22 cellular contexts compared by ENCODE assay signal in the genomic region with DNA sequence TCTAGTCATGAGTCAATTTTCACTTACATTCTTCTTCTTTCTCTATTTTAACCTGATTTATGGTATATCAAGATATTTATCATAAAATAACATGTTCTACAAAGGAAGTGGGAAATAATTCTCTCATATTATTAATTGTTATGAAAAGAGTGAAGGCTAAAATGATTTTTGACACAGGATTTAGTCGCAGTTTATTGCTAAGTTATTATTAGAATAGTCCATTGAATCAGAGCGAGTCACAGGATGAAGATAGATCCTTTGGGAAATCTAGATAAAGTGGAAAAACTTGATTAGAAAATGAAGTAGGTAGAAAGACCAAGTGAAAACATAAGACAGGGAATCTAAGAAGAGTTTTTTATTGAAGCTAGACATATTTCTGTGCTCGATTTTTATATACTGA.
A peak's percentile ranks its signal among the peaks of the same experiment; 100 is the strongest.
DNase-seq lines count a peak whose midpoint lies in the region; ATAC-seq, FAIRE-seq and TF ChIP-seq lines count a peak whose summit lies in the region.
"Had no signal": no experiment of that assay in that cellular context is flagged by ENCODE, and none has a peak within 500 bp of the region (broad histone marks: within the 10 kb centered on the region; RNA-seq: fewer than 3 reads in every experiment).

No MANE protein-coding gene starts in this region.

- H3K36me3 ChIP-seq in HCT116 (ENCODE audit: control insufficient read depth in 1 of 2, insufficient read depth in 2 of 2, low read length in 2 of 2), result no peaks in the 10 kb centered on the region
- no peaks in the 10 kb centered on the region for H3K36me3 ChIP-seq in bronchial epithelial cell (ENCODE audit: control insufficient read depth, insufficient read depth, low read length)

- H3K9ac ChIP-seq in HCT116 (ENCODE audit: low read length), result no peak overlapping the region
- H3K9ac ChIP-seq: KMS-11 had no signal

- H2AFZ ChIP-seq in HCT116 (ENCODE audit: low read depth, low read length, poor library complexity, severe bottlenecking), result no peak overlapping the region
- H2AFZ ChIP-seq: PC-9 had no signal

- DNase-seq in HCT116 (ENCODE audit: low read depth, low spot score), result no peak
- DNase-seq in bronchial epithelial cell (ENCODE audit: low read depth), result peak; percentile 13
- DNase-seq in foreskin fibroblast, result peak; percentile 8 to 51
- DNase-seq in stromal cell of bone marrow (ENCODE audit: low read depth), result peak; percentile 1
- no peak for DNase-seq in DMS53 treated with DMSO at 0.1 percent for 48 hours (lab: John Stamatoyannopoulos, UW; ENCODE audit: unreplicated experiment)
- DNase-seq in NCI-H69 (lab: John Stamatoyannopoulos, UW), result no peak
- DNase-seq: DND-41, GOT3, MV-4-11, NCI-H1417, NCI-H187, NCI-H2107, NCI-H2227 treated with DMSO at 0.1 percent for 48 hours, NCI-H510A treated with DMSO at 0.1 percent for 48 hours, PC-9, SIG-M5 had no signal

- TF ChIP-seq CTCF in HCT116 (IDR thresholded peaks at IDR 0.05 in 2 of 3, conservative IDR thresholded peaks at IDR 0.05 in 1 of 3; ENCODE audit: borderline replicate concordance in 1 of 3, insufficient read depth in 1 of 3, low read depth in 2 of 3, low read length in 2 of 3) (no peak), bronchial epithelial cell (IDR thresholded peaks at IDR 0.05; ENCODE audit: insufficient read depth, low read length, severe bottlenecking) (no peak), foreskin fibroblast (IDR thresholded peaks at IDR 0.05; ENCODE audit: low read depth, low read length) (no peak)

- no peaks in the 10 kb centered on the region for H4K20me1 ChIP-seq in HCT116 (ENCODE audit: insufficient read depth)

- CTCF ChIA-PET in HCT116 (lab: Charles Lee), result no interaction called here

- no peak overlapping the region for H3K27ac ChIP-seq in HCT116 (ENCODE audit: low read depth, low read length)
- H3K27ac ChIP-seq: C4-2B, KMS-11, PC-9, RWPE1 had no signal

- H3K27me3 ChIP-seq in HCT116 (ENCODE audit: insufficient read depth, low read length) (no peaks in the 10 kb centered on the region), bronchial epithelial cell (ENCODE audit: control insufficient read depth, insufficient read depth, low read length) (no peaks in the 10 kb centered on the region)

- H3K9me3 ChIP-seq in HCT116 (ENCODE audit: control insufficient read depth in 1 of 2, insufficient read depth in 1 of 2, low read depth in 1 of 2, low read length in 2 of 2), result no peaks in the 10 kb centered on the region

- no peak for TF ChIP-seq POLR2A in HCT116 (IDR thresholded peaks at IDR 0.05; ENCODE audit: borderline replicate concordance, extremely low read depth, insufficient read depth, insufficient read length)

- RAD21 ChIA-PET in HCT116 (lab: Charles Lee; ENCODE audit: low non-redundant PET in 1 of 2, low total read pairs in 2 of 2, uncharacterized antibody in 2 of 2, unreplicated experiment in 2 of 2), result no interaction called here

- peaks cover 0 to 12% of the 10 kb centered on the region in 2 experiments; a peak in 2 of 4 replicates for H3K4me1 ChIP-seq in HCT116 (ENCODE audit: control insufficient read depth in 1 of 2, insufficient read depth in 2 of 2, low read length in 2 of 2)

- intact Hi-C loops in HCT116 (cut with micrococcal nuclease), result no loop called here

- TF ChIP-seq RAD21 in HCT116 (IDR thresholded peaks at IDR 0.05; ENCODE audit: low read depth), result no peak

- no peaks in the 10 kb centered on the region for H3K79me2 ChIP-seq in HCT116 (ENCODE audit: insufficient read depth, low read length)

- H3K9me2 ChIP-seq in HCT116 (ENCODE audit: insufficient read depth), result no peaks in the 10 kb centered on the region

- FAIRE-seq in bronchial epithelial cell (lab: Jason Lieb, UNC), result no peak
- FAIRE-seq: G401.6, GM19239 had no signal

- H3K4me2 ChIP-seq in HCT116 (ENCODE audit: low read length), result peak overlapping the region; percentile 23
- H3K4me2 ChIP-seq: KMS-11, PC-9 had no signal

- H3K4me3 ChIP-seq in HCT116 (replicated peaks in 1 of 2; ENCODE audit: low read depth in 1 of 2, low read length in 2 of 2) (no peak overlapping the region), bronchial epithelial cell (ENCODE audit: low read depth, low read length) (no peak overlapping the region), foreskin fibroblast (ENCODE audit: low read depth in 1 of 2, low read length in 2 of 2) (no peak overlapping the region)
- H3K4me3 ChIP-seq: PC-9 had no signal

- BruUV-seq in HCT116 (replicated peaks; lab: Mats Ljungman, UMichigan), result no TSS peak

- POLR2A ChIA-PET in HCT116 (lab: Charles Lee), result no interaction called here

- no peak for ATAC-seq in HCT116
- no peak for ATAC-seq in HG03135 (IDR thresholded peaks at IDR 0.05; ENCODE audit: unreplicated experiment)

TF ChIP-seq in HCT116, 20 proteins besides CTCF, POLR2A, EP300 and RAD21:
- TF ChIP-seq FOSL1 (IDR thresholded peaks at IDR 0.05; ENCODE audit: low read depth), result peak; percentile 52; the same call in 1 of the 2 replicates
- no peak for TF ChIP-seq TCF7L2 (IDR thresholded peaks at IDR 0.05; ENCODE audit: borderline replicate concordance, extremely low read depth, insufficient read depth, insufficient read length)
- 0 out of 2 replicates have a peak, but pooled peaks have one; percentile 22 for TF ChIP-seq SP1 (IDR thresholded peaks at IDR 0.05; ENCODE audit: low read depth)

Comparison
In these comparisons a context has a peak if more than half of its experiments do, and no peak if none do; other contexts are left out.
1. DNase-seq: peak in bronchial epithelial cell (single experiment), foreskin fibroblast (2 of 2) and stromal cell of bone marrow (single experiment); none in HCT116 (single experiment), DMS53 treated with DMSO at 0.1 percent for 48 hours (single experiment) and NCI-H69 (single experiment).